Comparison of ENCODE assay signal across 1 cellular context in genomic region chr9:138085568-138085967, GRCh38.
A peak's percentile ranks its signal among the peaks of the same experiment; 100 is the strongest.
TF ChIP-seq lines count a peak whose summit lies in the region.

No MANE protein-coding gene starts in this region.

TF ChIP-seq in K562, 482 proteins besides CTCF, POLR2A, EP300 and RAD21 (continued from another document):
- TF ChIP-seq PBX2 (CRISPR knock-in tag; IDR thresholded peaks at IDR 0.05; ENCODE audit: low read depth) (no peak), PBX2 (tag; conservative IDR thresholded peaks at IDR 0.05; ENCODE audit: low read depth) (no peak), ZFP1 (CRISPR knock-in tag; IDR thresholded peaks at IDR 0.05) (peak; percentile 89), TBP (optimal IDR thresholded peaks at IDR 0.05; ENCODE audit: low read depth, low read length) (no peak), CBX3 (IDR thresholded peaks at IDR 0.05; ENCODE audit: borderline replicate concordance in 1 of 2, low read length in 2 of 2) (0 out of 3 replicates have a peak, but pooled peaks of 1 of the 2 experiments have one; percentile 19), HNRNPLL (IDR thresholded peaks at IDR 0.05; ENCODE audit: low read depth, low read length, poor library complexity, severe bottlenecking) (no peak), ZBTB7A (IDR thresholded peaks at IDR 0.05; ENCODE audit: borderline replicate concordance, control insufficient read depth, low read depth, low read length) (no peak), TRIM28 (IDR thresholded peaks at IDR 0.05) (peak; percentile 59; the same call in 1 of the 2 replicates), ZNF280A (IDR thresholded peaks at IDR 0.05; ENCODE audit: low read depth, partially characterized antibody) (peak; percentile 39), NKRF (IDR thresholded peaks at IDR 0.05; ENCODE audit: borderline replicate concordance) (no peak), RNF219 (CRISPR knock-in tag; IDR thresholded peaks at IDR 0.05) (no peak), RERE (CRISPR knock-in tag; IDR thresholded peaks at IDR 0.05; ENCODE audit: borderline replicate concordance) (no peak), GABPB2 (CRISPR knock-in tag; conservative IDR thresholded peaks at IDR 0.05) (no peak), ZMIZ1 (IDR thresholded peaks at IDR 0.05; ENCODE audit: low read depth in 2 of 2, low read length in 2 of 2) (no peak)
